1 cellular context compared by ENCODE assay signal in the genomic region with DNA sequence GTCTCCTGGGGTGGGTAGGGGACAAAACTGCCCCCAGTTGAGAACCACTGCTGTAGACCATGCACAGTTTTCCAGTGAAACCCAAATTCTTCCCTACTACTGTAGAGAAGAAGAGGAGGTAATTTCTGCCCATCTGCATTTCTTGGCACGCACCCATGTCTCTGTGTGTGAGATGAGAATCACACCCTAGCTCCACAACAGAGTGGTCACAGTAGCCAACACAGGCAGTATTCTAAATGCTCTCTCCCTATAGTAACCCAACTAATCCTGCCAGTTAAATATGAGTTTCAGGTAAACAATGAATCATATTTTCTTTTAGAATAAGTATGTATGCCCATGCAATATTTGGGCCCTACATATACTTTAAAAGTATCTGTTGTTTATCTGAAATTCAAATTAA.
TF ChIP-seq lines count a peak whose summit lies in the region.

No MANE protein-coding gene starts in this region.

TF ChIP-seq in HepG2, 621 proteins besides CTCF, POLR2A, EP300 and RAD21 (continued from another document):
- TF ChIP-seq, protein P1, sequence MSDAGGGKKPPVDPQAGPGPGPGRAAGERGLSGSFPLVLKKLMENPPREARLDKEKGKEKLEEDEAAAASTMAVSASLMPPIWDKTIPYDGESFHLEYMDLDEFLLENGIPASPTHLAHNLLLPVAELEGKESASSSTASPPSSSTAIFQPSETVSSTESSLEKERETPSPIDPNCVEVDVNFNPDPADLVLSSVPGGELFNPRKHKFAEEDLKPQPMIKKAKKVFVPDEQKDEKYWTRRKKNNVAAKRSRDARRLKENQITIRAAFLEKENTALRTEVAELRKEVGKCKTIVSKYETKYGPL (CRISPR knock-in tag; IDR thresholded peaks at IDR 0.05) = no peak
- TF ChIP-seq ZBTB7B (CRISPR knock-in tag; IDR thresholded peaks at IDR 0.05) = no peak
- TF ChIP-seq, protein P2, sequence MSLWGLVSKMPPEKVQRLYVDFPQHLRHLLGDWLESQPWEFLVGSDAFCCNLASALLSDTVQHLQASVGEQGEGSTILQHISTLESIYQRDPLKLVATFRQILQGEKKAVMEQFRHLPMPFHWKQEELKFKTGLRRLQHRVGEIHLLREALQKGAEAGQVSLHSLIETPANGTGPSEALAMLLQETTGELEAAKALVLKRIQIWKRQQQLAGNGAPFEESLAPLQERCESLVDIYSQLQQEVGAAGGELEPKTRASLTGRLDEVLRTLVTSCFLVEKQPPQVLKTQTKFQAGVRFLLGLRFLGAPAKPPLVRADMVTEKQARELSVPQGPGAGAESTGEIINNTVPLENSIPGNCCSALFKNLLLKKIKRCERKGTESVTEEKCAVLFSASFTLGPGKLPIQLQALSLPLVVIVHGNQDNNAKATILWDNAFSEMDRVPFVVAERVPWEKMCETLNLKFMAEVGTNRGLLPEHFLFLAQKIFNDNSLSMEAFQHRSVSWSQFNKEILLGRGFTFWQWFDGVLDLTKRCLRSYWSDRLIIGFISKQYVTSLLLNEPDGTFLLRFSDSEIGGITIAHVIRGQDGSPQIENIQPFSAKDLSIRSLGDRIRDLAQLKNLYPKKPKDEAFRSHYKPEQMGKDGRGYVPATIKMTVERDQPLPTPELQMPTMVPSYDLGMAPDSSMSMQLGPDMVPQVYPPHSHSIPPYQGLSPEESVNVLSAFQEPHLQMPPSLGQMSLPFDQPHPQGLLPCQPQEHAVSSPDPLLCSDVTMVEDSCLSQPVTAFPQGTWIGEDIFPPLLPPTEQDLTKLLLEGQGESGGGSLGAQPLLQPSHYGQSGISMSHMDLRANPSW (CRISPR knock-in tag; IDR thresholded peaks at IDR 0.05; ENCODE audit: borderline replicate concordance) = no peak
